Comparison of ENCODE assay signal across 8 cellular contexts in genomic region chr17:63478814-63479494, GRCh38. TPM values are rescaled to one million over a fixed set of nuclear protein-coding genes. Genes with fewer than 3 reads are reported as not detected.
A peak's percentile ranks its signal among the peaks of the same experiment; 100 is the strongest.
DNase-seq lines count a peak whose midpoint lies in the region; ATAC-seq and TF ChIP-seq lines count a peak whose summit lies in the region.

No MANE protein-coding gene starts in this region.

- 49% methylated on average over 16 of the region's 16 CpGs for WGBS in right cardiac atrium
- 38 to 45% methylated on average over 16 of the region's 16 CpGs for WGBS in sigmoid colon, 2 donors

- DNase-seq in DMS 273 (lab: John Stamatoyannopoulos, UW; ENCODE audit: unreplicated experiment) (peak; percentile 87), NAMALWA (ENCODE audit: low spot score) (peak; percentile 81), T-helper 17 cell (peak; percentile 54 to 71 (median 61)), amniotic stem cell (lab: John Stamatoyannopoulos, UW) (peak; percentile 90), right cardiac atrium (peak; percentile 85 to 92 (median 90)), sigmoid colon (peak; percentile 86)

- no peak for TF ChIP-seq EP300 in sigmoid colon (IDR thresholded peaks at IDR 0.05)

- peak overlapping the region; percentile 73 for H3K4me3 Mint-ChIP-seq in T-helper 17 cell

- H3K4me3 ChIP-seq in right cardiac atrium (ENCODE audit: low read length), result no peak overlapping the region
- H3K4me3 ChIP-seq in sigmoid colon, result no peak overlapping the region

- peak; percentile 12 to 49 (median 36) for TF ChIP-seq CTCF in sigmoid colon (IDR thresholded peaks at IDR 0.05)

- ATAC-seq in GM21723 (IDR thresholded peaks at IDR 0.05; ENCODE audit: unreplicated experiment) (peak; percentile 82), T-helper 17 cell (peak; percentile 78), right cardiac atrium (peak; percentile 82 to 85), GM18873 (IDR thresholded peaks at IDR 0.05; ENCODE audit: low FRiP score, unreplicated experiment) (no peak)

- no peaks in the 10 kb centered on the region for H3K27me3 Mint-ChIP-seq in T-helper 17 cell

- no peak for TF ChIP-seq POLR2A in sigmoid colon (IDR thresholded peaks at IDR 0.05)

- H3K27ac Mint-ChIP-seq in T-helper 17 cell, result no peak overlapping the region

- intact Hi-C loops in right cardiac atrium (cut with DNase I) (loop anchor here (2.0 to 10.0 kb wide), 5 partner anchors 37 to 54 kb away; no protein-coding TSS in a partner anchor), sigmoid colon (cut with DNase I) (loop anchor here (5.0 kb wide), 1 partner anchor 52 kb away; no protein-coding TSS in a partner anchor)

- peaks cover 10% of the 10 kb centered on the region for H3K4me1 Mint-ChIP-seq in T-helper 17 cell

- peaks cover 5% of the 10 kb centered on the region for H3K36me3 Mint-ChIP-seq in T-helper 17 cell (ENCODE audit: low read depth)

- H3K4me1 ChIP-seq in right cardiac atrium (ENCODE audit: control insufficient read depth, insufficient read depth, low read length) (peaks cover 13% of the 10 kb centered on the region), sigmoid colon (peaks cover 0 to 25% (median 21%) of the 10 kb centered on the region in 4 donors)

- H3K27ac ChIP-seq in right cardiac atrium (ENCODE audit: low read length) (no peak overlapping the region), sigmoid colon (no peak overlapping the region)

- H3K27me3 ChIP-seq in right cardiac atrium (ENCODE audit: control insufficient read depth, insufficient read depth) (no peaks in the 10 kb centered on the region), sigmoid colon (peaks cover 22 to 61% (median 36%) of the 10 kb centered on the region in 3 donors)

- H3K9me3 ChIP-seq in T-helper 17 cell (ENCODE audit: control insufficient read depth, low read length, poor library complexity, severe bottlenecking) (no peaks in the 10 kb centered on the region), right cardiac atrium (ENCODE audit: control insufficient read depth, low read length) (no peaks in the 10 kb centered on the region), sigmoid colon (no peaks in the 10 kb centered on the region)

- H3K36me3 ChIP-seq in sigmoid colon, result no peaks in the 10 kb centered on the region

RNA-seq across cellular contexts. Expression of gene ACE, which starts 2.1 kb away (rescaled TPM):
- total RNA-seq in T-helper 17 cell (10 to 100 TPM; 11.6 to 21.5 TPM), right cardiac atrium (10 to 100 TPM in 1 of 4 donors, 1 to 10 TPM in 3; 4.0 to 10.1 (median 6.7) TPM), sigmoid colon (10 to 100 TPM in 1 of 4 donors, 1 to 10 TPM in 3; 1.4 to 24.9 (median 2.8) TPM)
- polyA plus RNA-seq in right cardiac atrium (5.1 TPM), sigmoid colon (1 to 10 TPM; 2.4 to 9.8 (median 2.5) TPM)

RNA-seq across cellular contexts. Expression of gene CYB561, which starts 32.8 kb away (rescaled TPM):
- total RNA-seq in T-helper 17 cell, result 10 to 100 TPM; 50.8 to 69.9 TPM
- 10 to 100 TPM; 19.2 to 26.5 (median 24.0) TPM for total RNA-seq in right cardiac atrium
- 20.2 TPM for polyA plus RNA-seq in right cardiac atrium
- total RNA-seq in sigmoid colon, result 10 to 100 TPM in 3 of 4 donors, 1 to 10 TPM in 1; 6.3 to 16.4 (median 12.9) TPM
- polyA plus RNA-seq in sigmoid colon, result 10 to 100 TPM in 2 of 3 donors, 1 to 10 TPM in 1; 9.0 to 59.2 (median 10.2) TPM

RNA-seq across cellular contexts. Expression of gene KCNH6, which starts 44.2 kb away (rescaled TPM):
- not detected for total RNA-seq in T-helper 17 cell
- total RNA-seq in right cardiac atrium, result not detected
- polyA plus RNA-seq in right cardiac atrium, result not detected
- not detected for total RNA-seq in sigmoid colon
- polyA plus RNA-seq in sigmoid colon, result under 1 TPM in 1 of 3 donors, not detected in 2; 0.13 TPM
